ENCODE assay signal across 8 cellular contexts in the genomic region with DNA sequence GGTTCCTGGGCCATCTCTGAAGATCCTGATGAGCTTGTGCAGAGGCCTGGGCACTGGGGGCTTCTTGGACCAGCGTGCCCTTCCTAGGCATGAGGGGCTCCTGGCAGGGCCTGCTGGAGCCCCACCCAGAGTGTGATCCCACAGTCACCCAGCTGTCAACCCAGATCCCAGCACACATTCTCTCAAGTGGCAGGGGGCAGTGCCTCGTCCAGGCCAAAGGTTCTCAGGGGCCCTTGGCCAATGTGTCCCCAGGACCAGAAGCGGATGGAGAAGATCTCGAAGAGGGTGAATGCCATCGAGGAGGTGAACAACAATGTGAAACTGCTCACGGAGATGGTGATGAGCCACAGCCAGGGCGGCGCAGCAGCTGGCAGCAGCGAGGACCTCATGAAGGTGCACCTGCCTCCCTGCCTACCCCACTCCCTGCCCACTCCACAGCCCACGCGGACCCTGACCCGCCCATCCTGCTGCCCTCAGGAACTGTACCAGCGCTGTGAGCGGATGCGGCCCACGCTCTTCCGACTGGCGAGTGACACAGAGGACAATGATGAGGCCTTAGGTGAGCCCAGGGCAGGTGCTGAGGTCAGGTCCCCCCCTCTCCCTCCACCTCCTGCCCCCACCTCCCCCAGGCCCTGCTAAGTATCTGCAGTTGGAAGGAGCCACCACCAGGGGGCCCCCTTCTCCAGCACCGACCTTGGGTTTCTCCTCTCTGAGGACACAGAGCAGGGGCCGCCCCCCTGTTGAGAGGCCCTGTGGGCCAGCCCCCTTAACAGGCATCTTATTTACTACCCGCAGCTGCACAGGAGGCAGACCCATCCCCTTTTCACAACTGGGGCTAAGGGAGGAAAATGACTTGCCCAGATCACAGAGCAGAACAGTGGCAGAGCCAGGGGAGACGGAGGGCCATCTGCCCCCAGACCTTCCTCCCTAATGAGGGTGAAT. TPM values are rescaled to one million over a fixed set of nuclear protein-coding genes. Genes with fewer than 3 reads are reported as not detected.
DNase-seq lines count a peak whose midpoint lies in the region; ATAC-seq and TF ChIP-seq lines count a peak whose summit lies in the region.

No MANE protein-coding gene starts in this region.

- H3K4me3 ChIP-seq in adipocyte (ENCODE audit: low read length) (no peak overlapping the region), right atrium auricular region (no peak overlapping the region), smooth muscle cell (no peak overlapping the region)

- ATAC-seq in HG03095 (IDR thresholded peaks at IDR 0.05; ENCODE audit: unreplicated experiment) = no peak
- no peak for ATAC-seq in GM18867 (IDR thresholded peaks at IDR 0.05; ENCODE audit: unreplicated experiment)

- no peak overlapping the region for H3K27ac ChIP-seq in right atrium auricular region
- no peak overlapping the region for H3K27ac ChIP-seq in smooth muscle cell (ENCODE audit: low read depth)

- H2AFZ ChIP-seq in smooth muscle cell (ENCODE audit: low read depth) = no peak overlapping the region

- H3K27me3 ChIP-seq in adipocyte (replicated peaks; ENCODE audit: control insufficient read depth, insufficient read depth, low read length) = no peaks in the 10 kb centered on the region
- no peaks in the 10 kb centered on the region for H3K27me3 ChIP-seq in right atrium auricular region
- no peaks in the 10 kb centered on the region for H3K27me3 ChIP-seq in smooth muscle cell (ENCODE audit: low read depth)

- WGBS in smooth muscle cell (ENCODE audit: low lambda C conversion rate) = 73% methylated on average over 22 of the region's 22 CpGs

- TF ChIP-seq CTCF in right atrium auricular region (IDR thresholded peaks at IDR 0.05) (peak; percentile 92 to 94), smooth muscle cell (IDR thresholded peaks at IDR 0.05; ENCODE audit: borderline replicate concordance, insufficient read depth, poor library complexity, severe bottlenecking) (peak; percentile 95)

- peaks cover 6% of the 10 kb centered on the region for H4K20me1 ChIP-seq in smooth muscle cell (ENCODE audit: low read depth)

- H3K9me3 ChIP-seq in adipocyte (ENCODE audit: control insufficient read depth, low read length) = no peaks in the 10 kb centered on the region
- no peaks in the 10 kb centered on the region for H3K9me3 ChIP-seq in right atrium auricular region
- no peaks in the 10 kb centered on the region for H3K9me3 ChIP-seq in smooth muscle cell (replicated peaks; ENCODE audit: low read depth)

- H3K79me2 ChIP-seq in smooth muscle cell (ENCODE audit: low read depth) = no peaks in the 10 kb centered on the region

- H3K9ac ChIP-seq in adipocyte (ENCODE audit: low read length) = peak overlapping the region; percentile 24
- no peak overlapping the region for H3K9ac ChIP-seq in smooth muscle cell (ENCODE audit: low read depth)

- peaks cover 33% of the 10 kb centered on the region for H3K36me3 ChIP-seq in adipocyte (ENCODE audit: control insufficient read depth, insufficient read depth, low read length, severe bottlenecking)
- H3K36me3 ChIP-seq in right atrium auricular region = peaks cover 36% of the 10 kb centered on the region
- H3K36me3 ChIP-seq in smooth muscle cell (ENCODE audit: low read depth) = no peaks in the 10 kb centered on the region

- peaks cover 32% of the 10 kb centered on the region for H3K4me1 ChIP-seq in adipocyte (ENCODE audit: control insufficient read depth, insufficient read depth, low read length)
- peaks cover 0 to 31% of the 10 kb centered on the region in 2 donors for H3K4me1 ChIP-seq in right atrium auricular region
- no peaks in the 10 kb centered on the region for H3K4me1 ChIP-seq in smooth muscle cell (ENCODE audit: low read depth)

- DNase-seq in COLO668 (lab: John Stamatoyannopoulos, UW; ENCODE audit: unreplicated experiment) (peak; percentile 60), HK-2 (ENCODE audit: unreplicated experiment) (peak; percentile 65), T follicular helper cell (ENCODE audit: low read depth) (peak; percentile 60), adipocyte (ENCODE audit: low read depth) (peak; percentile 81), right atrium auricular region (ENCODE audit: low spot score) (no peak), smooth muscle cell (lab: John Stamatoyannopoulos, UW; ENCODE audit: unreplicated experiment) (peak; percentile 44)

- no peaks in the 10 kb centered on the region for H3F3A ChIP-seq in smooth muscle cell (ENCODE audit: low read depth)

- H3K4me2 ChIP-seq in smooth muscle cell = no peak overlapping the region

RNA-seq across cellular contexts. Expression of gene GGA1, which starts 14.7 kb away (rescaled TPM):
- total RNA-seq in right atrium auricular region (10 to 100 TPM; 17.7 to 29.0 TPM), smooth muscle cell (15.6 and 27.3 TPM in 2 replicates)
- 44.0 and 59.6 TPM in 2 replicates for polyA plus RNA-seq in smooth muscle cell

RNA-seq across cellular contexts. Expression of gene SH3BP1, which starts 16.1 kb away (rescaled TPM):
- total RNA-seq in right atrium auricular region = 1 to 10 TPM; 1.5 to 4.0 TPM
- 20.4 and 26.6 TPM in 2 replicates for total RNA-seq in smooth muscle cell
- polyA plus RNA-seq in smooth muscle cell = 16.6 and 33.7 TPM in 2 replicates

RNA-seq across cellular contexts. Expression of gene PDXP, which starts 35.2 kb away (rescaled TPM):
- 10 to 100 TPM; 15.7 to 32.0 TPM for total RNA-seq in right atrium auricular region
- total RNA-seq in smooth muscle cell = 9.7 and 16.5 TPM in 2 replicates
- polyA plus RNA-seq in smooth muscle cell = 20.0 and 20.7 TPM in 2 replicates

RNA-seq across cellular contexts. Expression of gene LGALS2, which starts 43.5 kb away (rescaled TPM):
- total RNA-seq in right atrium auricular region = not detected
- total RNA-seq in smooth muscle cell = not detected in 2 replicates
- 0.48 and 1.1 TPM in 2 replicates for polyA plus RNA-seq in smooth muscle cell

RNA-seq across cellular contexts. Expression of gene LGALS1, which starts 52.1 kb away (rescaled TPM):
- total RNA-seq in right atrium auricular region = 1,000 to 10,000 TPM in 1 of 2 donors, 100 to 1,000 TPM in 1; 584 to 1,958 TPM
- total RNA-seq in smooth muscle cell = 3,694 and 5,079 TPM in 2 replicates
- 4,318 and 5,332 TPM in 2 replicates for polyA plus RNA-seq in smooth muscle cell
